8 cellular contexts compared by ENCODE assay signal in the genomic region with DNA sequence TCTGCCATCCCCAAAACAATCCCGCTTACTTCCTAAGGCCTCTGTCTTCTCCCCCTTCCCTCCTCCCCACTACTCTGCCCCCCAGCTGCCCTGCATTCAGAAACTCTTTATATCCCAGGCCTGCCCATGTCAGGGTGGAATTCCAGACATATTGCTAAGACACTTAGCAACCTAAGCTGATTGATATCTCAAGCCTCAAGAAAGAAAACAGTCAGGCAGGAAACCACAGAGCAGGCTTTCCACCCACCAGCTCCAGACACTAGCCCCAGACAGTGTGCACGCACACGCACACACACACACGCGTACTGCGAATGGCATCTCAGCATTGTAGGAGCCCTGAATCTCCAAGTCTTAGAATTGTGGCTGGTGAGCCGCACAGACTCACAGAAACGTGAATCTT. TPM values are rescaled to one million over a fixed set of nuclear protein-coding genes. Genes with fewer than 3 reads are reported as not detected.
DNase-seq lines count a peak whose midpoint lies in the region; ATAC-seq lines count a peak whose summit lies in the region.

No MANE protein-coding gene starts in this region.

- no peak for ATAC-seq in GM21786 (IDR thresholded peaks at IDR 0.05; ENCODE audit: unreplicated experiment)

- no peaks in the 10 kb centered on the region for H3K27me3 ChIP-seq in H7 (ENCODE audit: control insufficient read depth, insufficient read depth, low read length)

- no peak overlapping the region for H3K4me3 ChIP-seq in H7 (ENCODE audit: insufficient read depth, low read depth, low read length)

- no peaks in the 10 kb centered on the region; the same call in none of the 2 replicates for H3K36me3 ChIP-seq in H7 (replicated peaks; ENCODE audit: control insufficient read depth, insufficient read depth, low read length)

- DNase-seq in GM03348 (ENCODE audit: low spot score) (peak; percentile 91), OCI-M1 (lab: John Stamatoyannopoulos, UW) (peak; percentile 71), dermis blood vessel endothelial cell (peak; percentile 96), renal cortical epithelial cell (ENCODE audit: low read depth) (peak; percentile 94), H7 (no peak), activated gamma-delta T cell treated with Interleukin-2 at 50 U/mL for 16 hours (no peak), SIG-M5 (lab: John Stamatoyannopoulos, UW) (no peak)

RNA-seq across cellular contexts. Expression of a gene that starts 8.9 kb away (rescaled TPM):
- total RNA-seq in dermis blood vessel endothelial cell (23.9 and 37.6 TPM in 2 replicates), renal cortical epithelial cell (5.2 and 9.7 TPM in 2 replicates)
- total RNA-seq in H7 (2014; rRNA removed; shearing (Covaris generic)) = 5.0 and 6.1 TPM in 2 replicates

RNA-seq across cellular contexts. Expression of a gene that starts 21.0 kb away (rescaled TPM):
- total RNA-seq in dermis blood vessel endothelial cell (16.7 and 20.5 TPM in 2 replicates), renal cortical epithelial cell (7.1 and 211 TPM in 2 replicates)
- 33.7 and 36.7 TPM in 2 replicates for total RNA-seq in H7 (2014; rRNA removed; shearing (Covaris generic))

Comparison
In these comparisons a context has a peak if more than half of its experiments do, and no peak if none do; other contexts are left out.
1. DNase-seq: peak in GM03348 (single experiment), OCI-M1 (single experiment), dermis blood vessel endothelial cell (single experiment) and renal cortical epithelial cell (single experiment); none in H7 (single experiment), activated gamma-delta T cell treated with Interleukin-2 at 50 U/mL for 16 hours (single experiment) and SIG-M5 (single experiment).